ENCODE assay signal across 18 cellular contexts in the genomic region with DNA sequence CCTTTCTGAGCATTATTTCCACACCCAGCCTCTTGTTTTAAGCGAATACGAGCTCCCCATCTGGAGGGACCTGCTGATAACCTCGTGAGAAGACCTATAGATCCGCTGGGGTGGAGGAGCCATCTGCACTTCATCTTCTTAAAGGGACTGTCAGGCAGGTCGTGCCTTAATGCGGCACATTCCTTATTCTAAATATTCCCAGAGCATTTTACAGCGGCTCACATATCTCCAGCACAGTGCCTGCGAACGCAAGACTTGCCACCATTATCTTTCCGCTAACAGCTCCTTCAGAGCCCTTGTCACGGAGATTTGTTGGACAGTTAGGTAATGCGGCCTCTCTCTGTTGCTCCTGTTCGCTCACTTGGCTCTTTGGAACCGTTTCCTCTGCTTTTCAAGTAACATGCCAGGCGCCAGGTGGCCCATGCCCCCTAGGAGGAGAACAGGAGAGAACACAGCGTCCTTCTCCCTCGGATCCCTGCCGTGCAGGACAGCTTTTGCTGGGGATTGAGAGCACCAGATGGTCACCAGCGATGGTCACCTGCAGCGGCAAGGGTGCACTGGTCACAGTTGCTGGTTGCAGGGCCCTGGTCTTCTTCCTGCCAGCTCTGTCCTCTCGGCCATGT.
DNase-seq lines count a peak whose midpoint lies in the region; ATAC-seq and TF ChIP-seq lines count a peak whose summit lies in the region.
"Had no signal": no experiment of that assay in that cellular context is flagged by ENCODE, and none has a peak within 500 bp of the region (broad histone marks: within the 10 kb centered on the region; RNA-seq: fewer than 3 reads in every experiment).

No MANE protein-coding gene starts in this region.

- no peak overlapping the region for H3K27ac Mint-ChIP-seq in HFFc6
- H3K27ac Mint-ChIP-seq: CD8-positive, alpha-beta T cell had no signal

- no peaks in the 10 kb centered on the region for H3K4me1 Mint-ChIP-seq in HFFc6 (ENCODE audit: low read depth)

- H3K9me3 Mint-ChIP-seq in HFFc6: no peaks in the 10 kb centered on the region
- H3K9me3 Mint-ChIP-seq: CD8-positive, alpha-beta T cell had no signal

- CTCF ChIA-PET in GM10248 (lab: Yijun Ruan, JAX): interaction anchor here (1.4 kb wide), 1 partner anchor 36 kb away, joined by 3 read pairs; no protein-coding TSS in a partner anchor

- no peak overlapping the region for H3K4me3 ChIP-seq in coronary artery
- H3K4me3 ChIP-seq: SK-N-MC had no signal

- H3K27me3 Mint-ChIP-seq in HFFc6 (ENCODE audit: insufficient read depth): no peaks in the 10 kb centered on the region

- no peak overlapping the region for H3K27ac ChIP-seq in coronary artery
- H3K27ac ChIP-seq: SK-N-MC had no signal

- H3K36me3 Mint-ChIP-seq in HFFc6 (ENCODE audit: low read depth): peaks cover 6% of the 10 kb centered on the region; the same call in 1 of the 2 replicates

- intact Hi-C loops in Right ventricle myocardium superior (cut with DNase I) (no loop called here), left cardiac atrium (cut with DNase I) (no loop called here)

- H3K4me3 Mint-ChIP-seq in HFFc6: no peak overlapping the region
- H3K4me3 Mint-ChIP-seq: CD8-positive, alpha-beta T cell had no signal

- peak; percentile 13 for DNase-seq in Right ventricle myocardium superior
- no peak for DNase-seq in left cardiac atrium
- peak; percentile 41 to 56 for DNase-seq in NCI-H524 (lab: John Stamatoyannopoulos, UW)
- DNase-seq in coronary artery (ENCODE audit: low spot score): peak; percentile 67
- no peak for DNase-seq in HFFc6
- no peak for DNase-seq in stimulated activated CD4-positive, alpha-beta T cell treated with anti-CD3 and anti-CD28 coated beads, Interleukin-2, amount 100 ng/mL, for 24 hours
- DNase-seq in GM10248 (ENCODE audit: extremely low spot score): no peak
- DNase-seq: ACHN; GOT3; KG1; MM.1S; NCI-H2081; NCI-H2227 treated with DMSO at 0.1 percent for 48 hours; NCI-H526 treated with DMSO at 0.1 percent for 48 hours; NK-92 treated with Interleukin-12 subunit alpha and Interleukin-12 subunit beta, amount 100 ng/mL, for 24 hours; PC-3 had no signal

- TF ChIP-seq CTCF in coronary artery (IDR thresholded peaks at IDR 0.05) (no peak), HFFc6 (IDR thresholded peaks at IDR 0.05) (no peak), GM10248 (IDR thresholded peaks at IDR 0.05; ENCODE audit: control extremely low read depth, extremely low read depth, low read depth, missing control alignments) (no peak)

- ATAC-seq in Right ventricle myocardium superior (ENCODE audit: poor library complexity) (no peak), left cardiac atrium (no peak)
- ATAC-seq: CD8-positive, alpha-beta T cell; PC-3 had no signal

- POLR2A ChIA-PET in GM10248 (lab: Yijun Ruan, JAX): no interaction called here

Comparison
In these comparisons a context has a peak if more than half of its experiments do, and no peak if none do; other contexts are left out.
1. DNase-seq: peak in Right ventricle myocardium superior (single experiment), NCI-H524 (2 of 2) and coronary artery (single experiment); none in left cardiac atrium (single experiment), HFFc6 (single experiment), stimulated activated CD4-positive, alpha-beta T cell treated with anti-CD3 and anti-CD28 coated beads, Interleukin-2, amount 100 ng/mL, for 24 hours (0 of 2) and GM10248 (single experiment).